Comparison of ENCODE assay signal across 1 cellular context in the genomic region with DNA sequence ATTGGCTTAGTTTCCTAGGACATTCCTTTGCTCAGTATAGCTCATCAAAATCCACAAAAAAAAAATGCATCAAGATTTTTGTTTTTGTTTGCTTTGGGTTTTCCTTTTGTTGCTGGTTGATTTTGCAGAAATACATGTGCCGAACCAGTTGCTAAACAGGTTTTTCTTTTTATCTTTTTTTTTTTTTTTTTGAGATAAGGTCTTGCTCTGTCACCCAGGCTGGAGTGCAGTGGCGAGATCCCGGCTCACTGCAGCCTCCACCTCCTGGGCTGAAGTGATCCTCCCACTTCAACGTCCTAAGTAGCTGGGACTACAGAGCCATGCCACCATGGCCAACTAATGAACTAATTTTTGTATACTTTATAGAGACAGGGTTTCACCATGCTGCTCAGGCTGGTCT.
A peak's percentile ranks its signal among the peaks of the same experiment; 100 is the strongest.
TF ChIP-seq lines count a peak whose summit lies in the region.

No MANE protein-coding gene starts in this region.

TF ChIP-seq in K562, 482 proteins besides CTCF, POLR2A, EP300 and RAD21 (continues in another document):
- TF ChIP-seq, protein P1, sequence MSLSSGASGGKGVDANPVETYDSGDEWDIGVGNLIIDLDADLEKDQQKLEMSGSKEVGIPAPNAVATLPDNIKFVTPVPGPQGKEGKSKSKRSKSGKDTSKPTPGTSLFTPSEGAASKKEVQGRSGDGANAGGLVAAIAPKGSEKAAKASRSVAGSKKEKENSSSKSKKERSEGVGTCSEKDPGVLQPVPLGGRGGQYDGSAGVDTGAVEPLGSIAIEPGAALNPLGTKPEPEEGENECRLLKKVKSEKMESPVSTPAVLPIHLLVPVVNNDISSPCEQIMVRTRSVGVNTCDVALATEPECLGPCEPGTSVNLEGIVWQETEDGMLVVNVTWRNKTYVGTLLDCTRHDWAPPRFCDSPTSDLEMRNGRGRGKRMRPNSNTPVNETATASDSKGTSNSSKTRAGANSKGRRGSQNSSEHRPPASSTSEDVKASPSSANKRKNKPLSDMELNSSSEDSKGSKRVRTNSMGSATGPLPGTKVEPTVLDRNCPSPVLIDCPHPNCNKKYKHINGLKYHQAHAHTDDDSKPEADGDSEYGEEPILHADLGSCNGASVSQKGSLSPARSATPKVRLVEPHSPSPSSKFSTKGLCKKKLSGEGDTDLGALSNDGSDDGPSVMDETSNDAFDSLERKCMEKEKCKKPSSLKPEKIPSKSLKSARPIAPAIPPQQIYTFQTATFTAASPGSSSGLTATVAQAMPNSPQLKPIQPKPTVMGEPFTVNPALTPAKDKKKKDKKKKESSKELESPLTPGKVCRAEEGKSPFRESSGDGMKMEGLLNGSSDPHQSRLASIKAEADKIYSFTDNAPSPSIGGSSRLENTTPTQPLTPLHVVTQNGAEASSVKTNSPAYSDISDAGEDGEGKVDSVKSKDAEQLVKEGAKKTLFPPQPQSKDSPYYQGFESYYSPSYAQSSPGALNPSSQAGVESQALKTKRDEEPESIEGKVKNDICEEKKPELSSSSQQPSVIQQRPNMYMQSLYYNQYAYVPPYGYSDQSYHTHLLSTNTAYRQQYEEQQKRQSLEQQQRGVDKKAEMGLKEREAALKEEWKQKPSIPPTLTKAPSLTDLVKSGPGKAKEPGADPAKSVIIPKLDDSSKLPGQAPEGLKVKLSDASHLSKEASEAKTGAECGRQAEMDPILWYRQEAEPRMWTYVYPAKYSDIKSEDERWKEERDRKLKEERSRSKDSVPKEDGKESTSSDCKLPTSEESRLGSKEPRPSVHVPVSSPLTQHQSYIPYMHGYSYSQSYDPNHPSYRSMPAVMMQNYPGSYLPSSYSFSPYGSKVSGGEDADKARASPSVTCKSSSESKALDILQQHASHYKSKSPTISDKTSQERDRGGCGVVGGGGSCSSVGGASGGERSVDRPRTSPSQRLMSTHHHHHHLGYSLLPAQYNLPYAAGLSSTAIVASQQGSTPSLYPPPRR (CRISPR knock-in tag; IDR thresholded peaks at IDR 0.05; ENCODE audit: borderline replicate concordance): no peak
- no peak for TF ChIP-seq U2AF1 (optimal IDR thresholded peaks at IDR 0.05; ENCODE audit: low read depth, low read length)
- no peak for TF ChIP-seq E2F8 (IDR thresholded peaks at IDR 0.05; ENCODE audit: low read depth, partially characterized antibody)
- TF ChIP-seq ZNF143 (CRISPR knock-in tag; IDR thresholded peaks at IDR 0.05): no peak
- no peak for TF ChIP-seq MBD1 (CRISPR knock-in tag; IDR thresholded peaks at IDR 0.05)
- peak; percentile 66 for TF ChIP-seq NFE2 (IDR thresholded peaks at IDR 0.05; ENCODE audit: low read depth)
- no peak for TF ChIP-seq SRSF9 (IDR thresholded peaks at IDR 0.05; ENCODE audit: borderline replicate concordance, low read depth, low read length)
- no peak for TF ChIP-seq HDAC1 (IDR thresholded peaks at IDR 0.05)
- TF ChIP-seq CXXC5 (CRISPR knock-in tag; IDR thresholded peaks at IDR 0.05): no peak
- peak; percentile 84 for TF ChIP-seq DPF2 (IDR thresholded peaks at IDR 0.05)
- TF ChIP-seq SPI1 (IDR thresholded peaks at IDR 0.05; ENCODE audit: borderline replicate concordance, low read depth, low read length): no peak
- TF ChIP-seq CCNT2 (IDR thresholded peaks at IDR 0.05; ENCODE audit: borderline replicate concordance, extremely low read depth, insufficient read length, low read depth, low read length): no peak
- TF ChIP-seq, protein P2, sequence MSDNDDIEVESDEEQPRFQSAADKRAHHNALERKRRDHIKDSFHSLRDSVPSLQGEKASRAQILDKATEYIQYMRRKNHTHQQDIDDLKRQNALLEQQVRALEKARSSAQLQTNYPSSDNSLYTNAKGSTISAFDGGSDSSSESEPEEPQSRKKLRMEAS (CRISPR knock-in tag; IDR thresholded peaks at IDR 0.05): no peak
- TF ChIP-seq TAL1 (IDR thresholded peaks at IDR 0.05): peak; percentile 34; the same call in 1 of the 2 replicates
- TF ChIP-seq, protein P3, sequence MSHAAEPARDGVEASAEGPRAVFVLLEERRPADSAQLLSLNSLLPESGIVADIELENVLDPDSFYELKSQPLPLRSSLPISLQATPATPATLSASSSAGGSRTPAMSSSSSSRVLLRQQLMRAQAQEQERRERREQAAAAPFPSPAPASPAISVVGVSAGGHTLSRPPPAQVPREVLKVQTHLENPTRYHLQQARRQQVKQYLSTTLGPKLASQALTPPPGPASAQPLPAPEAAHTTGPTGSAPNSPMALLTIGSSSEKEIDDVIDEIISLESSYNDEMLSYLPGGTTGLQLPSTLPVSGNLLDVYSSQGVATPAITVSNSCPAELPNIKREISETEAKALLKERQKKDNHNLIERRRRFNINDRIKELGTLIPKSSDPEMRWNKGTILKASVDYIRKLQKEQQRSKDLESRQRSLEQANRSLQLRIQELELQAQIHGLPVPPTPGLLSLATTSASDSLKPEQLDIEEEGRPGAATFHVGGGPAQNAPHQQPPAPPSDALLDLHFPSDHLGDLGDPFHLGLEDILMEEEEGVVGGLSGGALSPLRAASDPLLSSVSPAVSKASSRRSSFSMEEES (CRISPR knock-in tag; IDR thresholded peaks at IDR 0.05): no peak
- no peak for TF ChIP-seq MIER1 (IDR thresholded peaks at IDR 0.05; ENCODE audit: low read depth)
- TF ChIP-seq FOXK2 (conservative IDR thresholded peaks at IDR 0.05 in 1 of 2, IDR thresholded peaks at IDR 0.05 in 1 of 2; ENCODE audit: low read depth in 2 of 2): 0 out of 4 replicates have a peak, but pooled peaks of 1 of the 2 experiments have one; percentile 39
- TF ChIP-seq, protein P4, sequence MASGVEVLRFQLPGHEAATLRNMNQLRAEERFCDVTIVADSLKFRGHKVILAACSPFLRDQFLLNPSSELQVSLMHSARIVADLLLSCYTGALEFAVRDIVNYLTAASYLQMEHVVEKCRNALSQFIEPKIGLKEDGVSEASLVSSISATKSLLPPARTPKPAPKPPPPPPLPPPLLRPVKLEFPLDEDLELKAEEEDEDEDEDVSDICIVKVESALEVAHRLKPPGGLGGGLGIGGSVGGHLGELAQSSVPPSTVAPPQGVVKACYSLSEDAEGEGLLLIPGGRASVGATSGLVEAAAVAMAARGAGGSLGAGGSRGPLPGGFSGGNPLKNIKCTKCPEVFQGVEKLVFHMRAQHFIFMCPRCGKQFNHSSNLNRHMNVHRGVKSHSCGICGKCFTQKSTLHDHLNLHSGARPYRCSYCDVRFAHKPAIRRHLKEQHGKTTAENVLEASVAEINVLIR (CRISPR knock-in tag; IDR thresholded peaks at IDR 0.05): no peak
- TF ChIP-seq GTF2A2 (tag; IDR thresholded peaks at IDR 0.05): no peak
- no peak for TF ChIP-seq ZNF696 (CRISPR knock-in tag; conservative IDR thresholded peaks at IDR 0.05)
- TF ChIP-seq ARID1B (IDR thresholded peaks at IDR 0.05): peak; percentile 61
- no peak for TF ChIP-seq POLR2AphosphoS5 (IDR thresholded peaks at IDR 0.05; ENCODE audit: control insufficient read depth, insufficient read depth, low read depth, low read length)
- TF ChIP-seq MAFF (IDR thresholded peaks at IDR 0.05; ENCODE audit: low read length): peak; percentile 3; the same call in 1 of the 2 replicates
- TF ChIP-seq CHD2 (IDR thresholded peaks at IDR 0.05; ENCODE audit: low read depth, low read length): no peak
- peak; percentile 59; the same call in 1 of the 2 replicates for TF ChIP-seq CBFA2T3 (IDR thresholded peaks at IDR 0.05)
- TF ChIP-seq, protein P5, sequence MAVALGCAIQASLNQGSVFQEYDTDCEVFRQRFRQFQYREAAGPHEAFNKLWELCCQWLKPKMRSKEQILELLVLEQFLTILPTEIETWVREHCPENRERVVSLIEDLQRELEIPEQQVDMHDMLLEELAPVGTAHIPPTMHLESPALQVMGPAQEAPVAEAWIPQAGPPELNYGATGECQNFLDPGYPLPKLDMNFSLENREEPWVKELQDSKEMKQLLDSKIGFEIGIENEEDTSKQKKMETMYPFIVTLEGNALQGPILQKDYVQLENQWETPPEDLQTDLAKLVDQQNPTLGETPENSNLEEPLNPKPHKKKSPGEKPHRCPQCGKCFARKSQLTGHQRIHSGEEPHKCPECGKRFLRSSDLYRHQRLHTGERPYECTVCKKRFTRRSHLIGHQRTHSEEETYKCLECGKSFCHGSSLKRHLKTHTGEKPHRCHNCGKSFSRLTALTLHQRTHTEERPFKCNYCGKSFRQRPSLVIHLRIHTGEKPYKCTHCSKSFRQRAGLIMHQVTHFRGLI (CRISPR knock-in tag; IDR thresholded peaks at IDR 0.05): no peak
- no peak for TF ChIP-seq ADNP (tag; IDR thresholded peaks at IDR 0.05)
- TF ChIP-seq MCM7 (IDR thresholded peaks at IDR 0.05): no peak
- TF ChIP-seq ZNF384 (IDR thresholded peaks at IDR 0.05; ENCODE audit: low read depth, low read length): peak; percentile 93
- peak; percentile 49; the same call in 1 of the 2 replicates for TF ChIP-seq MAFG (tag; conservative IDR thresholded peaks at IDR 0.05)
- TF ChIP-seq TRIM24 (IDR thresholded peaks at IDR 0.05): peak in 1 of 2 experiments; percentile 23; a peak in 1 of 4 replicates
- TF ChIP-seq ZNF263 (CRISPR knock-in tag; IDR thresholded peaks at IDR 0.05; ENCODE audit: borderline replicate concordance): no peak
- no peak for TF ChIP-seq ELF2 (CRISPR knock-in tag; IDR thresholded peaks at IDR 0.05)
- TF ChIP-seq RBM15 (IDR thresholded peaks at IDR 0.05; ENCODE audit: insufficient read depth, low read length): no peak
- TF ChIP-seq, protein P6, sequence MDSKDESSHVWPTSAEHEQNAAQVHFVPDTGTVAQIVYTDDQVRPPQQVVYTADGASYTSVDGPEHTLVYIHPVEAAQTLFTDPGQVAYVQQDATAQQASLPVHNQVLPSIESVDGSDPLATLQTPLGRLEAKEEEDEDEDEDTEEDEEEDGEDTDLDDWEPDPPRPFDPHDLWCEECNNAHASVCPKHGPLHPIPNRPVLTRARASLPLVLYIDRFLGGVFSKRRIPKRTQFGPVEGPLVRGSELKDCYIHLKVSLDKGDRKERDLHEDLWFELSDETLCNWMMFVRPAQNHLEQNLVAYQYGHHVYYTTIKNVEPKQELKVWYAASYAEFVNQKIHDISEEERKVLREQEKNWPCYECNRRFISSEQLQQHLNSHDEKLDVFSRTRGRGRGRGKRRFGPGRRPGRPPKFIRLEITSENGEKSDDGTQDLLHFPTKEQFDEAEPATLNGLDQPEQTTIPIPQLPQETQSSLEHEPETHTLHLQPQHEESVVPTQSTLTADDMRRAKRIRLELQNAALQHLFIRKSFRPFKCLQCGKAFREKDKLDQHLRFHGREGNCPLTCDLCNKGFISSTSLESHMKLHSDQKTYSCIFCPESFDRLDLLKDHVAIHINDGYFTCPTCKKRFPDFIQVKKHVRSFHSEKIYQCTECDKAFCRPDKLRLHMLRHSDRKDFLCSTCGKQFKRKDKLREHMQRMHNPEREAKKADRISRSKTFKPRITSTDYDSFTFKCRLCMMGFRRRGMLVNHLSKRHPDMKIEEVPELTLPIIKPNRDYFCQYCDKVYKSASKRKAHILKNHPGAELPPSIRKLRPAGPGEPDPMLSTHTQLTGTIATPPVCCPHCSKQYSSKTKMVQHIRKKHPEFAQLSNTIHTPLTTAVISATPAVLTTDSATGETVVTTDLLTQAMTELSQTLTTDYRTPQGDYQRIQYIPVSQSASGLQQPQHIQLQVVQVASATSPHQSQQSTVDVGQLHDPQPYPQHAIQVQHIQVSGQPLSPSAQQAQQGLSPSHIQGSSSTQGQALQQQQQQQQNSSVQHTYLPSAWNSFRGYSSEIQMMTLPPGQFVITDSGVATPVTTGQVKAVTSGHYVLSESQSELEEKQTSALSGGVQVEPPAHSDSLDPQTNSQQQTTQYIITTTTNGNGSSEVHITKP (IDR thresholded peaks at IDR 0.05; ENCODE audit: partially characterized antibody): peak; percentile 22
- no peak for TF ChIP-seq CEBPG (CRISPR knock-in tag; IDR thresholded peaks at IDR 0.05)
- 0 out of 4 replicates have a peak, but pooled peaks of 1 of the 2 experiments have one; percentile 14 for TF ChIP-seq CEBPG (tag; conservative IDR thresholded peaks at IDR 0.05 in 1 of 2, IDR thresholded peaks at IDR 0.05 in 1 of 2)
- peak; percentile 84 for TF ChIP-seq SMARCA4 (IDR thresholded peaks at IDR 0.05)
